Comparison of ENCODE assay signal across 8 cellular contexts in genomic region chr1:108691886-108692723, GRCh38. TPM values are rescaled to one million over a fixed set of nuclear protein-coding genes. Genes with fewer than 3 reads are reported as not detected.
DNase-seq lines count a peak whose midpoint lies in the region; TF ChIP-seq lines count a peak whose summit lies in the region.

TSS of gene PRPF38B (plus strand) at chr1:108692310. CDS start at chr1:108692592, 282 bp downstream.

- H3K36me3 Mint-ChIP-seq in neural progenitor cell = peaks cover 3% of the 10 kb centered on the region

- no peaks in the 10 kb centered on the region for H3K27me3 ChIP-seq in H7 (ENCODE audit: control insufficient read depth, insufficient read depth, low read length)
- H3K27me3 ChIP-seq in neural progenitor cell = no peaks in the 10 kb centered on the region

- H3K27me3 Mint-ChIP-seq in neural progenitor cell (ENCODE audit: insufficient read depth, low read depth) = peaks cover 2% of the 10 kb centered on the region

- H3K4me3 ChIP-seq in H7 (ENCODE audit: insufficient read depth, low read depth, low read length) (peak within 1 kb of the TSS; percentile 98), foreskin fibroblast (ENCODE audit: low read depth in 1 of 2, low read length in 2 of 2) (peak within 1 kb of the TSS; percentile 70 to 74), neural progenitor cell (peak within 1 kb of the TSS; percentile 94)

- H3K4me3 Mint-ChIP-seq in neural progenitor cell = peak within 1 kb of the TSS; percentile 99

- no peaks in the 10 kb centered on the region for H3K9me3 Mint-ChIP-seq in neural progenitor cell

- H3K27ac ChIP-seq in neural progenitor cell = peak within 1 kb of the TSS; percentile 99

- no peaks in the 10 kb centered on the region for H3K9me3 ChIP-seq in neural progenitor cell (ENCODE audit: low read depth)

- peak within 1 kb of the TSS; percentile 99 for H3K4me2 ChIP-seq in neural progenitor cell

- peaks cover 27% of the 10 kb centered on the region for H3K4me1 ChIP-seq in neural progenitor cell

- H3F3A ChIP-seq in neural progenitor cell (ENCODE audit: low read depth) = peaks cover 21% of the 10 kb centered on the region

- H4K20me1 ChIP-seq in neural progenitor cell (ENCODE audit: low read depth) = peaks cover 40% of the 10 kb centered on the region

- peaks cover 30% of the 10 kb centered on the region for H3K4me1 Mint-ChIP-seq in neural progenitor cell

- H3K27ac Mint-ChIP-seq in neural progenitor cell = peak within 1 kb of the TSS; percentile 99

- peak within 1 kb of the TSS; percentile 17 for H2AFZ ChIP-seq in neural progenitor cell (replicated peaks)

- H3K36me3 ChIP-seq in H7 (replicated peaks; ENCODE audit: control insufficient read depth, insufficient read depth, low read length) (peaks cover 16% of the 10 kb centered on the region), neural progenitor cell (peaks cover 23% of the 10 kb centered on the region)

- peak; percentile 94 for DNase-seq in ELR (ENCODE audit: low read depth)
- peak; percentile 93 for DNase-seq in H7
- peak; percentile 92 for DNase-seq in M059J (ENCODE audit: low read depth)
- DNase-seq in SIG-M5 (lab: John Stamatoyannopoulos, UW) = peak; percentile 46
- DNase-seq in activated gamma-delta T cell treated with Interleukin-2 at 50 U/mL for 16 hours = peak; percentile 92
- DNase-seq in foreskin fibroblast = peak; percentile 90 to 97
- peak; percentile 96 for DNase-seq in neural progenitor cell (ENCODE audit: low spot score)
- DNase-seq in stromal cell of bone marrow (ENCODE audit: low read depth) = peak; percentile 86

- peaks cover 64% of the 10 kb centered on the region for H3K79me2 ChIP-seq in neural progenitor cell (ENCODE audit: low read depth)

- no peak for TF ChIP-seq CTCF in foreskin fibroblast (IDR thresholded peaks at IDR 0.05; ENCODE audit: low read depth, low read length)
- TF ChIP-seq CTCF in neural progenitor cell (IDR thresholded peaks at IDR 0.05) = no peak

- peak within 1 kb of the TSS; percentile 88 for H3K9ac ChIP-seq in neural progenitor cell

RNA-seq across cellular contexts. Expression of gene PRPF38B, which starts in this region (rescaled TPM):
- total RNA-seq in H7 (2014; rRNA removed; shearing (Covaris generic)) = 31.9 and 41.3 TPM in 2 replicates
- 8.5 and 10.8 TPM in 2 replicates for total RNA-seq in M059J (2014; rRNA removed; shearing (Covaris generic))
- 35.1 and 40.7 TPM in 2 replicates for total RNA-seq in neural progenitor cell (ENCODE audit: low replicate concordance)

Comparison
In these comparisons a context has a peak if more than half of its experiments do, and no peak if none do; other contexts are left out.
1. Peak in every context shown above with its lines: DNase-seq, H3K4me3 ChIP-seq and H3K27ac ChIP-seq.
2. DNase-seq: peak in every context shown above with its lines; median percentile 96 in neural progenitor cell; 94 in ELR; 94 in foreskin fibroblast; 93 in H7; 92 in M059J; 92 in activated gamma-delta T cell treated with Interleukin-2 at 50 U/mL for 16 hours; 86 in stromal cell of bone marrow; 46 in SIG-M5.